In genomic region chr9:86772289-86772982, GRCh38 we compare ENCODE assay signal across 23 cellular contexts.
"Had no signal": no experiment of that assay in that cellular context is flagged by ENCODE, and none has a peak within 500 bp of the region (broad histone marks: within the 10 kb centered on the region; RNA-seq: fewer than 3 reads in every experiment).

No MANE protein-coding gene starts in this region.

- H3K9me3 ChIP-seq: adrenal gland, body of pancreas, colonic mucosa, ovary, prostate gland, testis, transverse colon had no signal

- H3K36me3 ChIP-seq: adrenal gland, colonic mucosa, ovary, prostate gland, transverse colon had no signal

- H3K4me3 Mint-ChIP-seq: activated B cell treated with CpG ODN at 0.5 μM for 24 hours; activated naive CD4-positive, alpha-beta T cell treated with anti-CD3 and anti-CD28 coated beads for 36 hours; activated naive CD8-positive, alpha-beta T cell treated with anti-CD3 and anti-CD28 coated beads for 36 hours; T-helper 2 cell treated with Interferon-gamma antibody and Interleukin-4, amounts not matched to agents 5 μg/mL and 100 μg/mL, for 36 hours had no signal

- H3K4me3 ChIP-seq: adrenal gland, body of pancreas, colonic mucosa, dorsolateral prefrontal cortex, ovary, prostate gland, testis, transverse colon had no signal

- H3K36me3 Mint-ChIP-seq: activated naive CD8-positive, alpha-beta T cell treated with anti-CD3 and anti-CD28 coated beads for 36 hours had no signal

- H3K27ac ChIP-seq: adrenal gland, body of pancreas, colonic mucosa, dorsolateral prefrontal cortex, ovary, prostate gland, testis, transverse colon had no signal

- ATAC-seq: body of pancreas had no signal

- H3K27me3 ChIP-seq: adrenal gland, body of pancreas, colonic mucosa, ovary, testis, transverse colon had no signal

- H3K27ac Mint-ChIP-seq: activated B cell treated with CpG ODN at 0.5 μM for 24 hours; activated naive CD4-positive, alpha-beta T cell treated with anti-CD3 and anti-CD28 coated beads for 36 hours; activated naive CD8-positive, alpha-beta T cell treated with anti-CD3 and anti-CD28 coated beads for 36 hours; T-helper 2 cell treated with Interferon-gamma antibody and Interleukin-4, amounts not matched to agents 5 μg/mL and 100 μg/mL, for 36 hours had no signal

- H3K27me3 Mint-ChIP-seq: activated B cell treated with CpG ODN at 0.5 μM for 24 hours had no signal

- H3K4me1 Mint-ChIP-seq: activated B cell treated with CpG ODN at 0.5 μM for 24 hours; activated naive CD8-positive, alpha-beta T cell treated with anti-CD3 and anti-CD28 coated beads for 36 hours had no signal

- H3K9me3 Mint-ChIP-seq: activated naive CD4-positive, alpha-beta T cell treated with anti-CD3 and anti-CD28 coated beads for 36 hours; activated naive CD8-positive, alpha-beta T cell treated with anti-CD3 and anti-CD28 coated beads for 36 hours; T-helper 2 cell treated with Interferon-gamma antibody and Interleukin-4, amounts not matched to agents 5 μg/mL and 100 μg/mL, for 36 hours had no signal

- H3K4me1 ChIP-seq: adrenal gland, body of pancreas, colonic mucosa, prostate gland, testis, transverse colon had no signal

- DNase-seq: activated B cell treated with CpG ODN at 0.5 μM for 24 hours; activated CD4-positive, alpha-beta T cell treated with anti-CD3 and anti-CD28 coated beads, Interleukin-2, amount 50 U/mL, for 4 hours; activated effector memory CD4-positive, alpha-beta T cell treated with anti-CD3 and anti-CD28 coated beads, Interleukin-2, amount 50 U/mL, for 16 hours; activated naive CD4-positive, alpha-beta T cell treated with anti-CD3 and anti-CD28 coated beads for 36 hours; activated naive CD8-positive, alpha-beta T cell treated with anti-CD3 and anti-CD28 coated beads for 36 hours; activated T-cell treated with anti-CD3 and anti-CD28 coated beads for 4 hours; adrenal gland; aorta; body of pancreas; cerebellar nuclear complex; colonic mucosa; dorsolateral prefrontal cortex; effector memory CD4-positive, alpha-beta T cell; glutamatergic neuron; mammary epithelial cell; ovary; stimulated activated CD4-positive, alpha-beta T cell treated with anti-CD3 and anti-CD28 coated beads, Interleukin-2, amount 100 ng/mL, for 48 hours; stimulated activated naive CD4-positive, alpha-beta T cell treated with Interleukin-2 at 50 U/mL for 16 hours; T-helper 1 cell; testis; transverse colon had no signal
